1 cellular context compared by ENCODE assay signal in genomic region chr7:27095897-27096755, GRCh38.
TF ChIP-seq lines count a peak whose summit lies in the region.

Gene HOXA1, minus strand, starts transcription at chr7:27096000. Its CDS starts 88 bp downstream, at chr7:27095912.

TF ChIP-seq in GM12878, 131 proteins besides CTCF, POLR2A, EP300 and RAD21 (continued from another document and continues in another):
- TF ChIP-seq, protein P1, sequence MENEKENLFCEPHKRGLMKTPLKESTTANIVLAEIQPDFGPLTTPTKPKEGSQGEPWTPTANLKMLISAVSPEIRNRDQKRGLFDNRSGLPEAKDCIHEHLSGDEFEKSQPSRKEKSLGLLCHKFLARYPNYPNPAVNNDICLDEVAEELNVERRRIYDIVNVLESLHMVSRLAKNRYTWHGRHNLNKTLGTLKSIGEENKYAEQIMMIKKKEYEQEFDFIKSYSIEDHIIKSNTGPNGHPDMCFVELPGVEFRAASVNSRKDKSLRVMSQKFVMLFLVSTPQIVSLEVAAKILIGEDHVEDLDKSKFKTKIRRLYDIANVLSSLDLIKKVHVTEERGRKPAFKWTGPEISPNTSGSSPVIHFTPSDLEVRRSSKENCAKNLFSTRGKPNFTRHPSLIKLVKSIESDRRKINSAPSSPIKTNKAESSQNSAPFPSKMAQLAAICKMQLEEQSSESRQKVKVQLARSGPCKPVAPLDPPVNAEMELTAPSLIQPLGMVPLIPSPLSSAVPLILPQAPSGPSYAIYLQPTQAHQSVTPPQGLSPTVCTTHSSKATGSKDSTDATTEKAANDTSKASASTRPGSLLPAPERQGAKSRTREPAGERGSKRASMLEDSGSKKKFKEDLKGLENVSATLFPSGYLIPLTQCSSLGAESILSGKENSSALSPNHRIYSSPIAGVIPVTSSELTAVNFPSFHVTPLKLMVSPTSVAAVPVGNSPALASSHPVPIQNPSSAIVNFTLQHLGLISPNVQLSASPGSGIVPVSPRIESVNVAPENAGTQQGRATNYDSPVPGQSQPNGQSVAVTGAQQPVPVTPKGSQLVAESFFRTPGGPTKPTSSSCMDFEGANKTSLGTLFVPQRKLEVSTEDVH (IDR thresholded peaks at IDR 0.05; ENCODE audit: low read depth, partially characterized antibody) = no peak
- no peak for TF ChIP-seq GABPA (IDR thresholded peaks at IDR 0.05; ENCODE audit: low read depth)
- TF ChIP-seq, protein P2, sequence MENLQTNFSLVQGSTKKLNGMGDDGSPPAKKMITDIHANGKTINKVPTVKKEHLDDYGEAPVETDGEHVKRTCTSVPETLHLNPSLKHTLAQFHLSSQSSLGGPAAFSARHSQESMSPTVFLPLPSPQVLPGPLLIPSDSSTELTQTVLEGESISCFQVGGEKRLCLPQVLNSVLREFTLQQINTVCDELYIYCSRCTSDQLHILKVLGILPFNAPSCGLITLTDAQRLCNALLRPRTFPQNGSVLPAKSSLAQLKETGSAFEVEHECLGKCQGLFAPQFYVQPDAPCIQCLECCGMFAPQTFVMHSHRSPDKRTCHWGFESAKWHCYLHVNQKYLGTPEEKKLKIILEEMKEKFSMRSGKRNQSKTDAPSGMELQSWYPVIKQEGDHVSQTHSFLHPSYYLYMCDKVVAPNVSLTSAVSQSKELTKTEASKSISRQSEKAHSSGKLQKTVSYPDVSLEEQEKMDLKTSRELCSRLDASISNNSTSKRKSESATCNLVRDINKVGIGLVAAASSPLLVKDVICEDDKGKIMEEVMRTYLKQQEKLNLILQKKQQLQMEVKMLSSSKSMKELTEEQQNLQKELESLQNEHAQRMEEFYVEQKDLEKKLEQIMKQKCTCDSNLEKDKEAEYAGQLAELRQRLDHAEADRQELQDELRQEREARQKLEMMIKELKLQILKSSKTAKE (IDR thresholded peaks at IDR 0.05; ENCODE audit: low read depth, poor library complexity, severe bottlenecking) = no peak
- TF ChIP-seq TBL1XR1 (IDR thresholded peaks at IDR 0.05; ENCODE audit: low read depth, low read length) = no peak
- peak; percentile 20; the same call in 1 of the 2 replicates for TF ChIP-seq GATAD2B (conservative IDR thresholded peaks at IDR 0.05; ENCODE audit: low read depth)
- TF ChIP-seq NR2F1 (conservative IDR thresholded peaks at IDR 0.05) = no peak
- no peak for TF ChIP-seq YY1 (IDR thresholded peaks at IDR 0.05; ENCODE audit: low read depth, low read length)
- no peak for TF ChIP-seq KLF5 (IDR thresholded peaks at IDR 0.05; ENCODE audit: partially characterized antibody)
- no peak; the same call in 1 of the 2 replicates for TF ChIP-seq IKZF1 (conservative IDR thresholded peaks at IDR 0.05)
- TF ChIP-seq MTA2 (IDR thresholded peaks at IDR 0.05; ENCODE audit: low read depth) = no peak
- no peak for TF ChIP-seq TCF7 (IDR thresholded peaks at IDR 0.05; ENCODE audit: borderline replicate concordance)
- no peak for TF ChIP-seq KAT2A (conservative IDR thresholded peaks at IDR 0.05; ENCODE audit: control insufficient read depth, low read depth, low read length)
- TF ChIP-seq IKZF2 (IDR thresholded peaks at IDR 0.05) = no peak
- no peak for TF ChIP-seq CBX5 (IDR thresholded peaks at IDR 0.05; ENCODE audit: low read depth)
- TF ChIP-seq, protein P3, sequence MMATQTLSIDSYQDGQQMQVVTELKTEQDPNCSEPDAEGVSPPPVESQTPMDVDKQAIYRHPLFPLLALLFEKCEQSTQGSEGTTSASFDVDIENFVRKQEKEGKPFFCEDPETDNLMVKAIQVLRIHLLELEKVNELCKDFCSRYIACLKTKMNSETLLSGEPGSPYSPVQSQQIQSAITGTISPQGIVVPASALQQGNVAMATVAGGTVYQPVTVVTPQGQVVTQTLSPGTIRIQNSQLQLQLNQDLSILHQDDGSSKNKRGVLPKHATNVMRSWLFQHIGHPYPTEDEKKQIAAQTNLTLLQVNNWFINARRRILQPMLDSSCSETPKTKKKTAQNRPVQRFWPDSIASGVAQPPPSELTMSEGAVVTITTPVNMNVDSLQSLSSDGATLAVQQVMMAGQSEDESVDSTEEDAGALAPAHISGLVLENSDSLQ (IDR thresholded peaks at IDR 0.05) = peak; percentile 67; the same call in 1 of the 2 replicates
- no peak for TF ChIP-seq POLR2AphosphoS2 (IDR thresholded peaks at IDR 0.05; ENCODE audit: low read depth, low read length)
- peak; percentile 48; the same call in 1 of the 2 replicates for TF ChIP-seq RB1 (IDR thresholded peaks at IDR 0.05; ENCODE audit: borderline replicate concordance)
- TF ChIP-seq, protein P4, sequence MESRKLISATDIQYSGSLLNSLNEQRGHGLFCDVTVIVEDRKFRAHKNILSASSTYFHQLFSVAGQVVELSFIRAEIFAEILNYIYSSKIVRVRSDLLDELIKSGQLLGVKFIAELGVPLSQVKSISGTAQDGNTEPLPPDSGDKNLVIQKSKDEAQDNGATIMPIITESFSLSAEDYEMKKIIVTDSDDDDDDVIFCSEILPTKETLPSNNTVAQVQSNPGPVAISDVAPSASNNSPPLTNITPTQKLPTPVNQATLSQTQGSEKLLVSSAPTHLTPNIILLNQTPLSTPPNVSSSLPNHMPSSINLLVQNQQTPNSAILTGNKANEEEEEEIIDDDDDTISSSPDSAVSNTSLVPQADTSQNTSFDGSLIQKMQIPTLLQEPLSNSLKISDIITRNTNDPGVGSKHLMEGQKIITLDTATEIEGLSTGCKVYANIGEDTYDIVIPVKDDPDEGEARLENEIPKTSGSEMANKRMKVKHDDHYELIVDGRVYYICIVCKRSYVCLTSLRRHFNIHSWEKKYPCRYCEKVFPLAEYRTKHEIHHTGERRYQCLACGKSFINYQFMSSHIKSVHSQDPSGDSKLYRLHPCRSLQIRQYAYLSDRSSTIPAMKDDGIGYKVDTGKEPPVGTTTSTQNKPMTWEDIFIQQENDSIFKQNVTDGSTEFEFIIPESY (IDR thresholded peaks at IDR 0.05) = no peak
- peak; percentile 26 to 75; a peak in 2 of 4 replicates for TF ChIP-seq BHLHE40 (IDR thresholded peaks at IDR 0.05; ENCODE audit: borderline replicate concordance in 1 of 2, low read depth in 2 of 2, low read length in 1 of 2)
- TF ChIP-seq BCL11A (IDR thresholded peaks at IDR 0.05; ENCODE audit: low read depth, low read length) = 0 out of 2 replicates have a peak, but pooled peaks have one; percentile 45
- TF ChIP-seq SP1 (IDR thresholded peaks at IDR 0.05; ENCODE audit: low read depth, low read length) = no peak
- peak; percentile 37 for TF ChIP-seq JUNB (IDR thresholded peaks at IDR 0.05)
- no peak for TF ChIP-seq CEBPB (IDR thresholded peaks at IDR 0.05; ENCODE audit: borderline replicate concordance in 1 of 2, low read depth in 2 of 2, low read length in 2 of 2)
- TF ChIP-seq ETV6 (conservative IDR thresholded peaks at IDR 0.05 in 1 of 2, IDR thresholded peaks at IDR 0.05 in 1 of 2; ENCODE audit: borderline replicate concordance in 1 of 2, low read depth in 1 of 2) = no peak
- TF ChIP-seq POLR2AphosphoS5 (IDR thresholded peaks at IDR 0.05; ENCODE audit: low read length) = peak; percentile 41; the same call in 1 of the 2 replicates
- TF ChIP-seq ATF3 (IDR thresholded peaks at IDR 0.05; ENCODE audit: borderline replicate concordance, extremely low read depth, low read depth, low read length) = peak; percentile 47; the same call in 1 of the 2 replicates
- TF ChIP-seq HDAC6 (IDR thresholded peaks at IDR 0.05; ENCODE audit: unreplicated experiment) = peak; percentile 39
- 0 out of 2 replicates have a peak, but pooled peaks have one; percentile 10 for TF ChIP-seq CREM (IDR thresholded peaks at IDR 0.05; ENCODE audit: low read depth)
- no peak for TF ChIP-seq E2F4 (IDR thresholded peaks at IDR 0.05; ENCODE audit: low read depth, low read length)
- TF ChIP-seq BACH1 (IDR thresholded peaks at IDR 0.05; ENCODE audit: borderline replicate concordance) = no peak
- no peak for TF ChIP-seq KDM1A (IDR thresholded peaks at IDR 0.05; ENCODE audit: borderline replicate concordance)
- no peak for TF ChIP-seq MEF2A (IDR thresholded peaks at IDR 0.05; ENCODE audit: insufficient read depth, low read depth, low read length)
- TF ChIP-seq SPI1 (IDR thresholded peaks at IDR 0.05; ENCODE audit: borderline replicate concordance, insufficient read depth, low read depth, low read length) = peak; percentile 89
- TF ChIP-seq, protein P5, sequence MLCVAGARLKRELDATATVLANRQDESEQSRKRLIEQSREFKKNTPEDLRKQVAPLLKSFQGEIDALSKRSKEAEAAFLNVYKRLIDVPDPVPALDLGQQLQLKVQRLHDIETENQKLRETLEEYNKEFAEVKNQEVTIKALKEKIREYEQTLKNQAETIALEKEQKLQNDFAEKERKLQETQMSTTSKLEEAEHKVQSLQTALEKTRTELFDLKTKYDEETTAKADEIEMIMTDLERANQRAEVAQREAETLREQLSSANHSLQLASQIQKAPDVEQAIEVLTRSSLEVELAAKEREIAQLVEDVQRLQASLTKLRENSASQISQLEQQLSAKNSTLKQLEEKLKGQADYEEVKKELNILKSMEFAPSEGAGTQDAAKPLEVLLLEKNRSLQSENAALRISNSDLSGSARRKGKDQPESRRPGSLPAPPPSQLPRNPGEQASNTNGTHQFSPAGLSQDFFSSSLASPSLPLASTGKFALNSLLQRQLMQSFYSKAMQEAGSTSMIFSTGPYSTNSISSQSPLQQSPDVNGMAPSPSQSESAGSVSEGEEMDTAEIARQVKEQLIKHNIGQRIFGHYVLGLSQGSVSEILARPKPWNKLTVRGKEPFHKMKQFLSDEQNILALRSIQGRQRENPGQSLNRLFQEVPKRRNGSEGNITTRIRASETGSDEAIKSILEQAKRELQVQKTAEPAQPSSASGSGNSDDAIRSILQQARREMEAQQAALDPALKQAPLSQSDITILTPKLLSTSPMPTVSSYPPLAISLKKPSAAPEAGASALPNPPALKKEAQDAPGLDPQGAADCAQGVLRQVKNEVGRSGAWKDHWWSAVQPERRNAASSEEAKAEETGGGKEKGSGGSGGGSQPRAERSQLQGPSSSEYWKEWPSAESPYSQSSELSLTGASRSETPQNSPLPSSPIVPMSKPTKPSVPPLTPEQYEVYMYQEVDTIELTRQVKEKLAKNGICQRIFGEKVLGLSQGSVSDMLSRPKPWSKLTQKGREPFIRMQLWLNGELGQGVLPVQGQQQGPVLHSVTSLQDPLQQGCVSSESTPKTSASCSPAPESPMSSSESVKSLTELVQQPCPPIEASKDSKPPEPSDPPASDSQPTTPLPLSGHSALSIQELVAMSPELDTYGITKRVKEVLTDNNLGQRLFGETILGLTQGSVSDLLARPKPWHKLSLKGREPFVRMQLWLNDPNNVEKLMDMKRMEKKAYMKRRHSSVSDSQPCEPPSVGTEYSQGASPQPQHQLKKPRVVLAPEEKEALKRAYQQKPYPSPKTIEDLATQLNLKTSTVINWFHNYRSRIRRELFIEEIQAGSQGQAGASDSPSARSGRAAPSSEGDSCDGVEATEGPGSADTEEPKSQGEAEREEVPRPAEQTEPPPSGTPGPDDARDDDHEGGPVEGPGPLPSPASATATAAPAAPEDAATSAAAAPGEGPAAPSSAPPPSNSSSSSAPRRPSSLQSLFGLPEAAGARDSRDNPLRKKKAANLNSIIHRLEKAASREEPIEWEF (IDR thresholded peaks at IDR 0.05; ENCODE audit: insufficient replicate concordance, low read depth, low read length) = no peak
- TF ChIP-seq STAT3 (IDR thresholded peaks at IDR 0.05; ENCODE audit: low read depth, low read length) = no peak
- TF ChIP-seq, protein P6, sequence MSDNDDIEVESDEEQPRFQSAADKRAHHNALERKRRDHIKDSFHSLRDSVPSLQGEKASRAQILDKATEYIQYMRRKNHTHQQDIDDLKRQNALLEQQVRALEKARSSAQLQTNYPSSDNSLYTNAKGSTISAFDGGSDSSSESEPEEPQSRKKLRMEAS (IDR thresholded peaks at IDR 0.05; ENCODE audit: low read depth, low read length) = 0 out of 2 replicates have a peak, but pooled peaks have one; percentile 46
- TF ChIP-seq, protein P7, sequence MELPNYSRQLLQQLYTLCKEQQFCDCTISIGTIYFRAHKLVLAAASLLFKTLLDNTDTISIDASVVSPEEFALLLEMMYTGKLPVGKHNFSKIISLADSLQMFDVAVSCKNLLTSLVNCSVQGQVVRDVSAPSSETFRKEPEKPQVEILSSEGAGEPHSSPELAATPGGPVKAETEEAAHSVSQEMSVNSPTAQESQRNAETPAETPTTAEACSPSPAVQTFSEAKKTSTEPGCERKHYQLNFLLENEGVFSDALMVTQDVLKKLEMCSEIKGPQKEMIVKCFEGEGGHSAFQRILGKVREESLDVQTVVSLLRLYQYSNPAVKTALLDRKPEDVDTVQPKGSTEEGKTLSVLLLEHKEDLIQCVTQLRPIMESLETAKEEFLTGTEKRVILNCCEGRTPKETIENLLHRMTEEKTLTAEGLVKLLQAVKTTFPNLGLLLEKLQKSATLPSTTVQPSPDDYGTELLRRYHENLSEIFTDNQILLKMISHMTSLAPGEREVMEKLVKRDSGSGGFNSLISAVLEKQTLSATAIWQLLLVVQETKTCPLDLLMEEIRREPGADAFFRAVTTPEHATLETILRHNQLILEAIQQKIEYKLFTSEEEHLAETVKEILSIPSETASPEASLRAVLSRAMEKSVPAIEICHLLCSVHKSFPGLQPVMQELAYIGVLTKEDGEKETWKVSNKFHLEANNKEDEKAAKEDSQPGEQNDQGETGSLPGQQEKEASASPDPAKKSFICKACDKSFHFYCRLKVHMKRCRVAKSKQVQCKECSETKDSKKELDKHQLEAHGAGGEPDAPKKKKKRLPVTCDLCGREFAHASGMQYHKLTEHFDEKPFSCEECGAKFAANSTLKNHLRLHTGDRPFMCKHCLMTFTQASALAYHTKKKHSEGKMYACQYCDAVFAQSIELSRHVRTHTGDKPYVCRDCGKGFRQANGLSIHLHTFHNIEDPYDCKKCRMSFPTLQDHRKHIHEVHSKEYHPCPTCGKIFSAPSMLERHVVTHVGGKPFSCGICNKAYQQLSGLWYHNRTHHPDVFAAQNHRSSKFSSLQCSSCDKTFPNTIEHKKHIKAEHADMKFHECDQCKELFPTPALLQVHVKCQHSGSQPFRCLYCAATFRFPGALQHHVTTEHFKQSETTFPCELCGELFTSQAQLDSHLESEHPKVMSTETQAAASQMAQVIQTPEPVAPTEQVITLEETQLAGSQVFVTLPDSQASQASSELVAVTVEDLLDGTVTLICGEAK (IDR thresholded peaks at IDR 0.05; ENCODE audit: borderline replicate concordance) = no peak
- TF ChIP-seq SMARCA5 (IDR thresholded peaks at IDR 0.05) = no peak
- TF ChIP-seq DPF2 (IDR thresholded peaks at IDR 0.05) = no peak; the same call in 1 of the 2 replicates
- TF ChIP-seq CHD1 (IDR thresholded peaks at IDR 0.05; ENCODE audit: low read depth, low read length) = no peak
